ENCODE assay signal across 21 cellular contexts in the genomic region with DNA sequence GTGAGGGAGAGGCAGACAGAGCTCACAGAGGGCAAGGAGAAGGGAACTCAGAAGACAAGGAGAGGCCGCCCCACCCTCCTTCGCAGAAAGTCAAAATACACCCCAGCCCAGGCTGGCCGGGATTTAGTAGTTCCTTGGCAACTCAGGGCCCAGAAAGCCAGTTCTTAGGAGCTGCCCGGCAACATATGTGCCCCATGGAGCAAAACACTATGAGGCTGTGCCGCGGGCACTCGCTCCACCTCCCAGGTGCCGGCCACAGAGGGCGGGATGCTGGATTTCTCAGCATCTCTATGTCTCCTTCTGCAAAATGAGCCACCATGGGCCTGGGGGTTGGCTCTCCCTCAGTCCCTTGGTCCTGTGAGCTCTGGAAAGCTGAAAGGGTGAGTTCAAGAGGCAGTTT.
"Had no signal": no experiment of that assay in that cellular context is flagged by ENCODE, and none has a peak within 500 bp of the region (broad histone marks: within the 10 kb centered on the region; RNA-seq: fewer than 3 reads in every experiment).

No MANE protein-coding gene starts in this region.

- H3K27me3 ChIP-seq: foreskin keratinocyte, testis, tibial nerve, vagina had no signal

- H3K9me3 ChIP-seq: heart left ventricle, spleen, testis, tibial nerve, upper lobe of right lung, vagina had no signal

- H3K36me3 Mint-ChIP-seq: naive thymus-derived CD4-positive, alpha-beta T cell; stimulated activated naive B cell treated with anti-CD40 and anti-IgM and Interleukin-4, amounts not matched to agents 10 μg/mL and 1 μg/mL and 100 μg/mL, for 72 hours had no signal

- H3K27ac ChIP-seq: foreskin keratinocyte, heart left ventricle, spleen, testis, tibial nerve, upper lobe of right lung, vagina had no signal

- DNase-seq: effector CD4-positive, alpha-beta T cell; endodermal cell; erythroblast; foreskin keratinocyte; heart left ventricle; hippocampal formation; left colon; left ventricle myocardium superior; mammary epithelial cell; naive thymus-derived CD4-positive, alpha-beta T cell; stimulated activated CD4-positive, alpha-beta T cell treated with anti-CD3 and anti-CD28 coated beads, Interleukin-15, amount 100 ng/mL, for 24 hours; stimulated activated CD4-positive, alpha-beta T cell treated with anti-CD3 and anti-CD28 coated beads, Interleukin-1b, Interleukin-23, amount 100 ng/mL, for 48 hours; stimulated activated CD4-positive, alpha-beta T cell treated with anti-CD3 and anti-CD28 coated beads, Interleukin-4, amount 100 ng/mL, for 4 hours; stimulated activated naive B cell treated with anti-CD40 and anti-IgM and Interleukin-4, amounts not matched to agents 10 μg/mL and 1 μg/mL and 100 μg/mL, for 72 hours; stimulated activated naive CD8-positive, alpha-beta T cell treated with anti-CD3 and anti-CD28 coated beads, Interleukin-15, amount 100 ng/mL, for 72 hours; testis; upper lobe of right lung had no signal

- H3K36me3 ChIP-seq: heart left ventricle, spleen, tibial nerve, upper lobe of right lung, vagina had no signal

- H3K4me1 ChIP-seq: foreskin keratinocyte, spleen, testis, tibial nerve, upper lobe of right lung, vagina had no signal

- H3K27ac Mint-ChIP-seq: endodermal cell; naive thymus-derived CD4-positive, alpha-beta T cell; stimulated activated naive B cell treated with anti-CD40 and anti-IgM and Interleukin-4, amounts not matched to agents 10 μg/mL and 1 μg/mL and 100 μg/mL, for 72 hours; stimulated activated naive CD8-positive, alpha-beta T cell treated with anti-CD3 and anti-CD28 coated beads, Interleukin-15, amount 100 ng/mL, for 72 hours had no signal

- ATAC-seq: foreskin keratinocyte; heart left ventricle; left colon; left ventricle myocardium superior; naive thymus-derived CD4-positive, alpha-beta T cell; sciatic nerve; stimulated activated naive B cell treated with anti-CD40 and anti-IgM and Interleukin-4, amounts not matched to agents 10 μg/mL and 1 μg/mL and 100 μg/mL, for 72 hours; stimulated activated naive CD8-positive, alpha-beta T cell treated with anti-CD3 and anti-CD28 coated beads, Interleukin-15, amount 100 ng/mL, for 72 hours; upper lobe of right lung had no signal

- H3K4me3 ChIP-seq: heart left ventricle, spleen, testis, tibial nerve, upper lobe of right lung, vagina had no signal

- H3K9me3 Mint-ChIP-seq: endodermal cell; naive thymus-derived CD4-positive, alpha-beta T cell; stimulated activated naive B cell treated with anti-CD40 and anti-IgM and Interleukin-4, amounts not matched to agents 10 μg/mL and 1 μg/mL and 100 μg/mL, for 72 hours; stimulated activated naive CD8-positive, alpha-beta T cell treated with anti-CD3 and anti-CD28 coated beads, Interleukin-15, amount 100 ng/mL, for 72 hours had no signal

- H3K4me3 Mint-ChIP-seq: endodermal cell; naive thymus-derived CD4-positive, alpha-beta T cell; stimulated activated naive B cell treated with anti-CD40 and anti-IgM and Interleukin-4, amounts not matched to agents 10 μg/mL and 1 μg/mL and 100 μg/mL, for 72 hours; stimulated activated naive CD8-positive, alpha-beta T cell treated with anti-CD3 and anti-CD28 coated beads, Interleukin-15, amount 100 ng/mL, for 72 hours had no signal
